21 cellular contexts compared by ENCODE assay signal in the genomic region with DNA sequence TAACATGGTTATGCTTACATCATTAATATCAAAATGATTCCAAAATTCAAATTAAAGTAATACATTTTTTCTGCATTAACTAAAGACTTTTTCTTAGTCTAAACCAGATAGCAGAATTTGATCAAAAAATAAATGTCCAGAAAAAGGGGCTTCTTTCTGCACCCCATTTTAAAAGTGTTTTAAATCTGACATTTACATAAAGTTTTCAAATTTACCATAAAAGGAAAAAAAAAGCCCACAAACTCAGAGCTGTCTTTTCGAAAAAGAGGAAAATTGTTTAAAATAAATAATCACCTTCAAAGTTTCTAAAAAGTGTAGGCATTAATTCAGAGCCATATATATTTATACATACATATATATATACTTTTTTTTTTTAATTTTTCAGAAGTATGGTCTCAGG. TPM values are rescaled to one million over a fixed set of nuclear protein-coding genes. Genes with fewer than 3 reads are reported as not detected.
DNase-seq lines count a peak whose midpoint lies in the region; ATAC-seq and TF ChIP-seq lines count a peak whose summit lies in the region.
"Had no signal": no experiment of that assay in that cellular context is flagged by ENCODE, and none has a peak within 500 bp of the region (broad histone marks: within the 10 kb centered on the region; RNA-seq: fewer than 3 reads in every experiment).

No MANE protein-coding gene starts in this region.

- ATAC-seq in heart right ventricle: no peak
- ATAC-seq in left cardiac atrium: no peak
- no peak for ATAC-seq in GM19395 (IDR thresholded peaks at IDR 0.05; ENCODE audit: unreplicated experiment)
- ATAC-seq: left colon; stimulated activated naive CD8-positive, alpha-beta T cell treated with anti-CD3 and anti-CD28 coated beads, Interleukin-15, Interleukin-2, amounts not matched to agents 100 U/mL and 50 U/mL, for 24 hours; T-helper 17 cell; upper lobe of right lung had no signal

- intact Hi-C loops in heart right ventricle (cut with DNase I) (loop anchor here in 1 of 10 donors (10.0 kb wide), 1 partner anchor 163 kb away; the partner anchor contains the start of gene KLHL23), left cardiac atrium (cut with DNase I) (no loop called here), dorsolateral prefrontal cortex (cut with DNase I) (no loop called here)

- H2AFZ ChIP-seq in MM.1S (ENCODE audit: low read length): no peak overlapping the region

- H3K27ac ChIP-seq in heart right ventricle (no peak overlapping the region), MM.1S (ENCODE audit: low read length) (peak overlapping the region; percentile 56; the same call in 1 of the 2 replicates), dorsolateral prefrontal cortex (no peak overlapping the region)
- H3K27ac ChIP-seq: coronary artery, upper lobe of right lung had no signal

- peak overlapping the region in 7 of 10 donors; percentile 67 to 89 (median 74) for H3K4me3 ChIP-seq in heart right ventricle
- peak overlapping the region; percentile 76 for H3K4me3 ChIP-seq in MM.1S (ENCODE audit: low read length)
- H3K4me3 ChIP-seq in dorsolateral prefrontal cortex: peak overlapping the region in 41 of 59 donors; percentile 5 to 95 (median 80)
- no peak overlapping the region for H3K4me3 ChIP-seq in skeletal muscle satellite cell (ENCODE audit: low read length)

- H3K4me1 ChIP-seq in heart right ventricle (peaks cover 0 to 34% (median 25%) of the 10 kb centered on the region in 9 donors), MM.1S (ENCODE audit: low read length) (peaks cover 10% of the 10 kb centered on the region), skeletal muscle satellite cell (ENCODE audit: control insufficient read depth, insufficient read depth, low read length) (peaks cover 8% of the 10 kb centered on the region)

- H3K4me2 ChIP-seq in MM.1S (ENCODE audit: low read depth, low read length) (peak overlapping the region; percentile 84), skeletal muscle satellite cell (ENCODE audit: low read length) (peak overlapping the region; percentile 96)

- H3K4me3 Mint-ChIP-seq in T-helper 2 cell treated with Interferon-gamma antibody and Interleukin-4, amounts not matched to agents 5 μg/mL and 100 μg/mL, for 36 hours: no peak overlapping the region

- peaks cover 22% of the 10 kb centered on the region for H3K4me1 Mint-ChIP-seq in T-helper 2 cell treated with Interferon-gamma antibody and Interleukin-4, amounts not matched to agents 5 μg/mL and 100 μg/mL, for 36 hours (ENCODE audit: low read depth)

- H3K9ac ChIP-seq in MM.1S (ENCODE audit: low read length): peak overlapping the region; percentile 77; the same call in 1 of the 2 replicates
- H3K9ac ChIP-seq in skeletal muscle satellite cell (ENCODE audit: low read depth, low read length): peak overlapping the region; percentile 80

- H4K20me1 ChIP-seq in MM.1S (ENCODE audit: insufficient read depth, low read length): no peaks in the 10 kb centered on the region

- H3K9me3 ChIP-seq in heart right ventricle (no peaks in the 10 kb centered on the region), MM.1S (replicated peaks; ENCODE audit: insufficient read depth, low read length) (no peaks in the 10 kb centered on the region), skeletal muscle satellite cell (replicated peaks; ENCODE audit: low read length) (no peaks in the 10 kb centered on the region)
- H3K9me3 ChIP-seq: esophagus muscularis mucosa, upper lobe of right lung had no signal

- 76 to 79% methylated on average over 1 of the region's 1 CpG for WGBS in heart right ventricle, 2 donors

- H3K27me3 ChIP-seq in heart right ventricle (no peaks in the 10 kb centered on the region), MM.1S (replicated peaks; ENCODE audit: insufficient read depth, low read length) (no peaks in the 10 kb centered on the region), dorsolateral prefrontal cortex (no peaks in the 10 kb centered on the region), skeletal muscle satellite cell (ENCODE audit: control insufficient read depth, insufficient read depth, low read length) (no peaks in the 10 kb centered on the region)
- H3K27me3 ChIP-seq: esophagus muscularis mucosa, upper lobe of right lung had no signal

- H3K27ac Mint-ChIP-seq in T-helper 2 cell treated with Interferon-gamma antibody and Interleukin-4, amounts not matched to agents 5 μg/mL and 100 μg/mL, for 36 hours: no peak overlapping the region

- peaks cover 13% of the 10 kb centered on the region for H3F3A ChIP-seq in MM.1S (ENCODE audit: insufficient read depth, low read length)

- no peaks in the 10 kb centered on the region for H3K9me3 Mint-ChIP-seq in T-helper 2 cell treated with Interferon-gamma antibody and Interleukin-4, amounts not matched to agents 5 μg/mL and 100 μg/mL, for 36 hours
- H3K9me3 Mint-ChIP-seq: HFFc6 had no signal

- H3K9me2 ChIP-seq in MM.1S (replicated peaks; ENCODE audit: insufficient read depth, low read length): no peaks in the 10 kb centered on the region

- H3K79me2 ChIP-seq in MM.1S (ENCODE audit: low read length): peaks cover 56% of the 10 kb centered on the region

- H3K27me3 Mint-ChIP-seq in T-helper 2 cell treated with Interferon-gamma antibody and Interleukin-4, amounts not matched to agents 5 μg/mL and 100 μg/mL, for 36 hours (ENCODE audit: low read depth): no peaks in the 10 kb centered on the region
- H3K27me3 Mint-ChIP-seq: T-helper 17 cell had no signal

- TF ChIP-seq CTCF in heart right ventricle (IDR thresholded peaks at IDR 0.05) (no peak), MM.1S (IDR thresholded peaks at IDR 0.05; ENCODE audit: low read length) (no peak), dorsolateral prefrontal cortex (IDR thresholded peaks at IDR 0.05 in 54 of 56, conservative IDR thresholded peaks at IDR 0.05 in 2 of 56; ENCODE audit: low read depth in 1 of 56, partially characterized antibody in 56 of 56) (no peak)

- peaks cover 22% of the 10 kb centered on the region for H3K36me3 Mint-ChIP-seq in T-helper 2 cell treated with Interferon-gamma antibody and Interleukin-4, amounts not matched to agents 5 μg/mL and 100 μg/mL, for 36 hours (ENCODE audit: low read depth)

- DNase-seq in heart right ventricle (no peak), left cardiac atrium (no peak), MM.1S (no peak), dorsolateral prefrontal cortex (no peak), NCI-H82 (lab: John Stamatoyannopoulos, UW) (no peak)
- no peak for DNase-seq in T-helper 2 cell treated with Interferon-gamma antibody and Interleukin-4, amounts not matched to agents 5 μg/mL and 100 μg/mL, for 36 hours (ENCODE audit: low spot score)
- DNase-seq: COR-L47; GDM1; head of caudate nucleus; HFFc6; left colon; NCI-H1436 treated with DMSO at 0.1 percent for 48 hours; NCI-H345; stimulated activated CD4-positive, alpha-beta T cell treated with anti-CD3 and anti-CD28 coated beads, Interleukin-12 subunit alpha, Interleukin-12 subunit beta, amount 100 ng/mL, for 4 hours; stimulated activated naive CD8-positive, alpha-beta T cell treated with anti-CD3 and anti-CD28 coated beads, Interleukin-15, Interleukin-2, amounts not matched to agents 100 U/mL and 50 U/mL, for 24 hours; T-helper 17 cell; upper lobe of right lung had no signal

- H3K36me3 ChIP-seq in heart right ventricle: peaks cover 0 to 27% (median 0%) of the 10 kb centered on the region in 9 donors
- no peaks in the 10 kb centered on the region for H3K36me3 ChIP-seq in MM.1S (replicated peaks; ENCODE audit: insufficient read depth, low read length)
- no peaks in the 10 kb centered on the region for H3K36me3 ChIP-seq in skeletal muscle satellite cell (ENCODE audit: insufficient read depth, low read length)
- H3K36me3 ChIP-seq: esophagus muscularis mucosa had no signal

RNA-seq across cellular contexts. Expression of gene FASTKD1, which starts 1.5 kb away (rescaled TPM):
- total RNA-seq in heart right ventricle (100 to 1,000 TPM in 1 of 10 donors, 10 to 100 TPM in 9; 42.4 to 101 (median 88.5) TPM), left cardiac atrium (10 to 100 TPM; 45.1 to 66.4 TPM), dorsolateral prefrontal cortex (10 to 100 TPM; 36.9 to 85.3 (median 55.5) TPM)
- 100 to 1,000 TPM in 1 of 2 donors, 10 to 100 TPM in 1; 56.7 to 243 TPM for polyA plus RNA-seq in heart right ventricle
- total RNA-seq in skeletal muscle satellite cell (2012; rRNA removed): 17.0 and 23.1 TPM in 2 replicates

RNA-seq across cellular contexts. Expression of gene PPIG, which starts 12.0 kb away (rescaled TPM):
- total RNA-seq in heart right ventricle (10 to 100 TPM; 34.8 to 50.1 (median 40.9) TPM), left cardiac atrium (10 to 100 TPM; 33.7 to 45.3 TPM), dorsolateral prefrontal cortex (10 to 100 TPM; 49.0 to 86.8 (median 70.5) TPM)
- 10 to 100 TPM; 15.6 to 94.5 TPM for polyA plus RNA-seq in heart right ventricle
- total RNA-seq in skeletal muscle satellite cell (2012; rRNA removed): 17.7 and 22.6 TPM in 2 replicates
